ENCODE assay signal across 22 cellular contexts in the genomic region with DNA sequence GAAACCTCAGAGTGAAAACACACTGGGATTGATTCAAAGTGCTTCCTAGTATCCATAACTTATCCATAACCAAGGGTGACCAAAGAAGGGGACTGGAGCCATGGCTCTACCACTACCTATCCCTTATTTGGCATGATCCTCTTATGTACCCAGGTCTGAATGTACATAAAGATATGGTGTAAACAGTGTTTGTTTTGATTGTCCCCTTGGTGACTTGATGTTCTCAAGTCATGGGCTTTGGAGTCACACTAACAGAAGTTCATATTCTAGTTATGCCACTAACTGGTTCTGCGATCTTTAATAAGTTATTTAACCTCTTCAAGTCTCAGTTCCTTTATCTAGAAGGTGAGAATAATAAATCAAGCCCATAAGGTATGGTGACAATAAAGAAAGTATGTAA.
"Had no signal": no experiment of that assay in that cellular context is flagged by ENCODE, and none has a peak within 500 bp of the region (broad histone marks: within the 10 kb centered on the region; RNA-seq: fewer than 3 reads in every experiment).

No MANE protein-coding gene starts in this region.

- H3K27ac Mint-ChIP-seq: endodermal cell, memory B cell, mesothelial cell of epicardium, neural progenitor cell had no signal

- H3K9me3 ChIP-seq: left ventricle myocardium inferior, lower lobe of right lung, ovary, right atrium auricular region, sigmoid colon, tibial artery, upper lobe of left lung, uterus had no signal

- H3K36me3 Mint-ChIP-seq: memory B cell; mesothelial cell of epicardium; natural killer cell treated with Interleukin-12 subunit alpha and Interleukin-12 subunit beta and Interleukin-15 and Interleukin-18, amount 100 ng/mL, for 72 hours; neural progenitor cell had no signal

- DNase-seq: effector CD4-positive, alpha-beta T cell; endodermal cell; erythroblast; foreskin keratinocyte; head of caudate nucleus; kidney; left cardiac atrium; left ventricle myocardium inferior; lower lobe of right lung; nucleus accumbens; ovary; sigmoid colon; stimulated activated CD4-positive, alpha-beta T cell treated with anti-CD3 and anti-CD28 coated beads, Interleukin-2, amount 100 ng/mL, for 24 hours; stimulated activated naive CD4-positive, alpha-beta T cell treated with Interleukin-2 at 50 U/mL for 16 hours; tibial artery; upper lobe of left lung; uterus had no signal

- H3K9me3 Mint-ChIP-seq: endodermal cell; memory B cell; natural killer cell treated with Interleukin-12 subunit alpha and Interleukin-12 subunit beta and Interleukin-15 and Interleukin-18, amount 100 ng/mL, for 72 hours; neural progenitor cell had no signal

- H3K4me1 Mint-ChIP-seq: endodermal cell, neural progenitor cell had no signal

- H3K27me3 Mint-ChIP-seq: memory B cell; natural killer cell treated with Interleukin-12 subunit alpha and Interleukin-12 subunit beta and Interleukin-15 and Interleukin-18, amount 100 ng/mL, for 72 hours had no signal

- H3K4me3 Mint-ChIP-seq: endodermal cell; memory B cell; mesothelial cell of epicardium; natural killer cell treated with Interleukin-12 subunit alpha and Interleukin-12 subunit beta and Interleukin-15 and Interleukin-18, amount 100 ng/mL, for 72 hours; neural progenitor cell had no signal

- ATAC-seq: foreskin keratinocyte; left cardiac atrium; lower lobe of right lung; natural killer cell treated with Interleukin-12 subunit alpha and Interleukin-12 subunit beta and Interleukin-15 and Interleukin-18, amount 100 ng/mL, for 72 hours had no signal
